Comparison of ENCODE assay signal across 2 cellular contexts in genomic region chr3:119676020-119676419, GRCh38.
TF ChIP-seq lines count a peak whose summit lies in the region.

No MANE protein-coding gene starts in this region.

TF ChIP-seq in GM12878, 131 proteins besides CTCF, POLR2A, EP300 and RAD21:
- no peak for TF ChIP-seq CBX5 (IDR thresholded peaks at IDR 0.05; ENCODE audit: low read depth)
- TF ChIP-seq HDGF (IDR thresholded peaks at IDR 0.05): no peak
- no peak for TF ChIP-seq KLF5 (IDR thresholded peaks at IDR 0.05; ENCODE audit: partially characterized antibody)
- TF ChIP-seq FOXK2 (IDR thresholded peaks at IDR 0.05): no peak
- TF ChIP-seq POU2F2 (IDR thresholded peaks at IDR 0.05; ENCODE audit: borderline replicate concordance, low read depth, low read length): no peak
- no peak for TF ChIP-seq REST (IDR thresholded peaks at IDR 0.05; ENCODE audit: low read depth, low read length)
- no peak for TF ChIP-seq KAT2A (conservative IDR thresholded peaks at IDR 0.05; ENCODE audit: control insufficient read depth, low read depth, low read length)
- no peak for TF ChIP-seq KDM1A (IDR thresholded peaks at IDR 0.05; ENCODE audit: borderline replicate concordance)
- TF ChIP-seq SUZ12 (IDR thresholded peaks at IDR 0.05; ENCODE audit: unreplicated experiment): no peak
- no peak for TF ChIP-seq SMAD1 (IDR thresholded peaks at IDR 0.05; ENCODE audit: low read depth, partially characterized antibody)
- TF ChIP-seq HDAC6 (IDR thresholded peaks at IDR 0.05; ENCODE audit: unreplicated experiment): no peak
- no peak for TF ChIP-seq ETV6 (conservative IDR thresholded peaks at IDR 0.05 in 1 of 2, IDR thresholded peaks at IDR 0.05 in 1 of 2; ENCODE audit: borderline replicate concordance in 1 of 2, low read depth in 1 of 2)
- no peak for TF ChIP-seq ZNF217 (IDR thresholded peaks at IDR 0.05)
- no peak for TF ChIP-seq JUNB (IDR thresholded peaks at IDR 0.05)
- no peak for TF ChIP-seq CHD1 (IDR thresholded peaks at IDR 0.05; ENCODE audit: low read depth, low read length)
- no peak for TF ChIP-seq ZNF687 (IDR thresholded peaks at IDR 0.05)
- no peak for TF ChIP-seq TAF1 (IDR thresholded peaks at IDR 0.05; ENCODE audit: borderline replicate concordance, low read depth, low read length)
- TF ChIP-seq NR2C2 (IDR thresholded peaks at IDR 0.05; ENCODE audit: borderline replicate concordance, control insufficient read depth, insufficient read length, low read depth): no peak

TF ChIP-seq in GM12891, 5 proteins besides CTCF, POLR2A, EP300 and RAD21:
- no peak for TF ChIP-seq PAX5 (IDR thresholded peaks at IDR 0.05; ENCODE audit: insufficient read depth, low read length, severe bottlenecking)
- TF ChIP-seq POLR2AphosphoS5 (IDR thresholded peaks at IDR 0.05; ENCODE audit: low read depth, low read length): no peak
- no peak for TF ChIP-seq POU2F2 (IDR thresholded peaks at IDR 0.05; ENCODE audit: low read depth, low read length)
- no peak for TF ChIP-seq TAF1 (IDR thresholded peaks at IDR 0.05; ENCODE audit: low read depth, low read length)
- TF ChIP-seq SPI1 (IDR thresholded peaks at IDR 0.05; ENCODE audit: low read depth, low read length): no peak
